10 cellular contexts compared by ENCODE assay signal in genomic region chr10:132546567-132547420, GRCh38. TPM values are rescaled to one million over a fixed set of nuclear protein-coding genes. Genes with fewer than 3 reads are reported as not detected.
DNase-seq lines count a peak whose midpoint lies in the region; ATAC-seq, FAIRE-seq and TF ChIP-seq lines count a peak whose summit lies in the region.
"Had no signal": no experiment of that assay in that cellular context is flagged by ENCODE, and none has a peak within 500 bp of the region (broad histone marks: within the 10 kb centered on the region; RNA-seq: fewer than 3 reads in every experiment).

No MANE protein-coding gene starts in this region.

- TF ChIP-seq POLR2A in HepG2 (IDR thresholded peaks at IDR 0.05; ENCODE audit: insufficient read depth in 1 of 2, low read depth in 2 of 2, low read length in 2 of 2): no peak

- H3K36me3 ChIP-seq in RWPE2 (ENCODE audit: low read depth): no peaks in the 10 kb centered on the region
- no peaks in the 10 kb centered on the region for H3K36me3 ChIP-seq in HepG2 (replicated peaks in 1 of 2; ENCODE audit: control insufficient read depth in 1 of 2, insufficient read depth in 2 of 2, low read length in 2 of 2)
- no peaks in the 10 kb centered on the region for H3K36me3 ChIP-seq in GM23248 (ENCODE audit: low read depth)

- CTCF ChIA-PET in HepG2 (lab: Yijun Ruan, JAX; ENCODE audit: low intra/inter-chr PET ratio, low total read pairs): no interaction called here

- H3K79me2 ChIP-seq in HepG2 (ENCODE audit: insufficient read depth, low read length) (peaks cover 55% of the 10 kb centered on the region), GM23248 (ENCODE audit: insufficient read depth) (peaks cover 100% of the 10 kb centered on the region)

- 88% methylated on average over 14 of the region's 26 CpGs for WGBS in HepG2 (ENCODE audit: low lambda C conversion rate)
- WGBS in GM23248 (ENCODE audit: low coverage in 1 of 2, low lambda C conversion rate in 2 of 2, missing lambda C conversion rate in 2 of 2), 2 experiments: 80 to 82% methylated on average over 23 to 26 of the region's 26 CpGs

- H3K4me3 ChIP-seq in RWPE2 (ENCODE audit: severe bottlenecking): no peak overlapping the region
- no peak overlapping the region for H3K4me3 ChIP-seq in HepG2 (replicated peaks in 1 of 3; ENCODE audit: insufficient read depth in 1 of 3, low read depth in 2 of 3, low read length in 3 of 3)
- H3K4me3 ChIP-seq in GM23248: no peak overlapping the region

- no peaks in the 10 kb centered on the region for H3K4me1 ChIP-seq in RWPE2 (ENCODE audit: insufficient read depth, poor library complexity, severe bottlenecking)
- peaks cover 36% of the 10 kb centered on the region for H3K4me1 ChIP-seq in HepG2 (ENCODE audit: insufficient read depth, low read length)
- H3K4me1 ChIP-seq in GM23248 (ENCODE audit: insufficient read depth): peaks cover 3% of the 10 kb centered on the region; the same call in 1 of the 2 replicates

- DNase-seq in ACHN: peak; percentile 80
- DNase-seq in GM13976 (ENCODE audit: low spot score): peak; percentile 35
- DNase-seq in RWPE2 (ENCODE audit: low spot score): no peak
- DNase-seq in HepG2 (ENCODE audit: low spot score): no peak
- DNase-seq in omental fat pad (ENCODE audit: low spot score): no peak
- no peak for DNase-seq in GM23248
- DNase-seq: CD4-positive, alpha-beta memory T cell had no signal

- in situ Hi-C loops in ACHN (cut with HindIII; ENCODE audit: low pct_ligation_motif_present, low pct_unique_long_range_greater_than_20kb, low sequenced_read_pairs): no loop called here
- in situ Hi-C loops in GM13976 (cut with MboI; ENCODE audit: low sequenced_read_pairs, unreplicated experiment): no loop called here
- in situ Hi-C loops in HepG2 (cut with HindIII; ENCODE audit: extremely low pct_ligation_motif_present, low pct_unique_long_range_greater_than_20kb): no loop called here
- in situ Hi-C loops in GM23248 (cut with MboI): no loop called here

- H3K9ac ChIP-seq in HepG2 (ENCODE audit: insufficient read depth, low read depth, low read length) (no peak overlapping the region), GM23248 (no peak overlapping the region)

- POLR2A ChIA-PET in HepG2 (lab: Yijun Ruan, JAX): no interaction called here

- H4K20me1 ChIP-seq in HepG2 (ENCODE audit: insufficient read depth, low read length): peaks cover 16% of the 10 kb centered on the region; the same call in 1 of the 2 replicates
- no peaks in the 10 kb centered on the region for H4K20me1 ChIP-seq in GM23248 (ENCODE audit: insufficient read depth)

- no peak for TF ChIP-seq CTCF in GM13976 (IDR thresholded peaks at IDR 0.05; ENCODE audit: borderline replicate concordance, control extremely low read depth, extremely low read depth, insufficient read depth, missing control alignments)
- TF ChIP-seq CTCF in RWPE2 (IDR thresholded peaks at IDR 0.05; ENCODE audit: poor library complexity, severe bottlenecking): no peak
- no peak for TF ChIP-seq CTCF in HepG2 (CRISPR knock-in tag; IDR thresholded peaks at IDR 0.05)
- TF ChIP-seq CTCF in omental fat pad (IDR thresholded peaks at IDR 0.05): no peak

- no peak for TF ChIP-seq RAD21 in HepG2 (CRISPR knock-in tag; IDR thresholded peaks at IDR 0.05)

- H3K27ac ChIP-seq in RWPE2 (ENCODE audit: poor library complexity, severe bottlenecking): no peak overlapping the region
- H3K27ac ChIP-seq in HepG2 (ENCODE audit: extremely low read length, insufficient read depth, low read length): no peak overlapping the region
- H3K27ac ChIP-seq in GM23248: no peak overlapping the region

- no peak overlapping the region for H2AFZ ChIP-seq in HepG2 (ENCODE audit: low read length)
- no peak overlapping the region for H2AFZ ChIP-seq in GM23248

- H3K9me3 ChIP-seq in RWPE2 (ENCODE audit: severe bottlenecking): no peaks in the 10 kb centered on the region
- no peaks in the 10 kb centered on the region for H3K9me3 ChIP-seq in HepG2 (ENCODE audit: low read length)
- no peaks in the 10 kb centered on the region for H3K9me3 ChIP-seq in GM23248 (ENCODE audit: low read depth)

- no TSS peak for BruUV-seq in HepG2 (replicated peaks; lab: Mats Ljungman, UMichigan)

- 0 out of 3 replicates have a peak, but pooled peaks have one; percentile 11 for ATAC-seq in RWPE2 (ENCODE audit: low read depth)
- no peak; the same call in 2 of the 3 replicates for ATAC-seq in HepG2
- ATAC-seq in omental fat pad (ENCODE audit: low FRiP score): no peak
- ATAC-seq in HG03342 (IDR thresholded peaks at IDR 0.05; ENCODE audit: unreplicated experiment): no peak
- ATAC-seq in activated CD4-positive, CD25-positive, alpha-beta regulatory T cell treated with anti-CD3 and anti-CD28 coated beads, Interleukin-2, amount 50 U/mL, for 24 hours: no peak

- peaks cover under 1% of the 10 kb centered on the region; the same call in 1 of the 2 replicates for H3F3A ChIP-seq in GM23248 (ENCODE audit: insufficient read depth)

- H3K4me2 ChIP-seq in HepG2 (ENCODE audit: low read depth, low read length) (no peak overlapping the region), GM23248 (ENCODE audit: unreplicated experiment) (no peak overlapping the region)

- H3K27me3 ChIP-seq in RWPE2 (ENCODE audit: insufficient read depth, poor library complexity, severe bottlenecking) (no peaks in the 10 kb centered on the region), HepG2 (ENCODE audit: control insufficient read depth in 1 of 2, insufficient read depth in 2 of 2, low read length in 2 of 2) (no peaks in the 10 kb centered on the region), GM23248 (replicated peaks; ENCODE audit: insufficient read depth) (no peaks in the 10 kb centered on the region)

- no peaks in the 10 kb centered on the region for H3K9me2 ChIP-seq in GM23248 (ENCODE audit: insufficient read depth)

- no peak for FAIRE-seq in HepG2 (lab: Jason Lieb, UNC)
- FAIRE-seq: astrocyte had no signal

- TF ChIP-seq EP300 in HepG2 (IDR thresholded peaks at IDR 0.05; ENCODE audit: low read depth in 2 of 2, low read length in 2 of 2): no peak
- TF ChIP-seq EP300 in HepG2 (CRISPR knock-in tag; IDR thresholded peaks at IDR 0.05; ENCODE audit: borderline replicate concordance): no peak

- intact Hi-C loops in HepG2 (cut with micrococcal nuclease; ENCODE audit: unreplicated experiment): no loop called here

TF ChIP-seq in HepG2, 621 proteins besides CTCF, POLR2A, EP300 and RAD21:
- TF ChIP-seq ZNF687 (CRISPR knock-in tag; IDR thresholded peaks at IDR 0.05) (0 out of 2 replicates have a peak, but pooled peaks have one; percentile 14), REL (CRISPR knock-in tag; conservative IDR thresholded peaks at IDR 0.05) (no peak)

RNA-seq across cellular contexts. Expression of gene INPP5A, which starts 9.2 kb away (rescaled TPM):
- total RNA-seq in HepG2 (2016; rRNA removed; fragmentation: Illumina TruSeq; extraction: Trizol) (37.9 and 46.8 TPM in 2 replicates), omental fat pad (10 to 100 TPM; 34.1 to 49.3 (median 43.3) TPM)
- 52.6 and 54.7 TPM in 2 replicates for total RNA-seq in HepG2 (2016; cell fraction: cytosol; rRNA removed; fragmentation: Illumina TruSeq; extraction: Trizol; ENCODE audit: low read depth)
- 38.3 and 42.5 TPM in 2 replicates for total RNA-seq in HepG2 (2016; cell fraction: insoluble cytoplasmic fraction; rRNA removed; fragmentation: Illumina TruSeq; extraction: Trizol)
- 103 and 110 TPM in 2 replicates for total RNA-seq in HepG2 (2016; cell fraction: membrane; rRNA removed; fragmentation: Illumina TruSeq; extraction: Trizol)
- 15.7 and 18.8 TPM in 2 replicates for total RNA-seq in HepG2 (2016; cell fraction: nucleus; rRNA removed; fragmentation: Illumina TruSeq; extraction: Trizol)
- polyA plus RNA-seq in HepG2 (2011; rRNA removed) (17.5 and 19.5 TPM in 2 replicates), GM23248 (2016; fragmentation: Nextera tagmentation; extraction: Ambion mirVana) (2.3 and 2.8 TPM in 2 replicates)
- polyA plus RNA-seq in HepG2 (2011; cell fraction: cytosol; rRNA removed): 16.7 and 18.4 TPM in 2 replicates
- 14.6 and 14.9 TPM in 2 replicates for polyA plus RNA-seq in HepG2 (2011; cell fraction: nucleus; rRNA removed)
- 15.8 and 18.2 TPM in 2 replicates for polyA plus RNA-seq in HepG2 (2012)
- 49.5 and 52.9 TPM in 2 replicates for polyA plus RNA-seq in HepG2 (2016; cell fraction: cytosol; fragmentation: Illumina TruSeq; extraction: Trizol; ENCODE audit: low read depth)
- polyA plus RNA-seq in HepG2 (2016; cell fraction: insoluble cytoplasmic fraction; fragmentation: Illumina TruSeq; extraction: Trizol; ENCODE audit: low read depth): 40.7 and 47.8 TPM in 2 replicates
- 97.2 and 97.6 TPM in 2 replicates for polyA plus RNA-seq in HepG2 (2016; cell fraction: membrane; fragmentation: Illumina TruSeq; extraction: Trizol; ENCODE audit: low read depth)
- 25.8 and 27.0 TPM in 2 replicates for polyA plus RNA-seq in HepG2 (2016; cell fraction: nucleus; fragmentation: Illumina TruSeq; extraction: Trizol; ENCODE audit: insufficient read depth, low read depth)
- 17.0 and 32.5 TPM in 2 replicates for polyA minus RNA-seq in HepG2 (2011; rRNA and poly(A)+ RNA removed; ENCODE audit: low replicate concordance)
- 16.4 and 21.7 TPM in 2 replicates for polyA minus RNA-seq in HepG2 (2011; cell fraction: cytosol; rRNA and poly(A)+ RNA removed)
- polyA minus RNA-seq in HepG2 (2011; cell fraction: nucleus; rRNA and poly(A)+ RNA removed): 19.1 and 20.6 TPM in 2 replicates
- total RNA-seq in GM23248 (2014; rRNA removed; shearing (Covaris generic)): 35.2 and 39.3 TPM in 2 replicates

Comparison
In these comparisons a context has a peak if more than half of its experiments do, and no peak if none do; other contexts are left out.
1. DNase-seq: peak in ACHN (single experiment) and GM13976 (single experiment); none in RWPE2 (single experiment), HepG2 (single experiment), omental fat pad (single experiment) and GM23248 (single experiment).